Comparison of ENCODE assay signal across 8 cellular contexts in the genomic region with DNA sequence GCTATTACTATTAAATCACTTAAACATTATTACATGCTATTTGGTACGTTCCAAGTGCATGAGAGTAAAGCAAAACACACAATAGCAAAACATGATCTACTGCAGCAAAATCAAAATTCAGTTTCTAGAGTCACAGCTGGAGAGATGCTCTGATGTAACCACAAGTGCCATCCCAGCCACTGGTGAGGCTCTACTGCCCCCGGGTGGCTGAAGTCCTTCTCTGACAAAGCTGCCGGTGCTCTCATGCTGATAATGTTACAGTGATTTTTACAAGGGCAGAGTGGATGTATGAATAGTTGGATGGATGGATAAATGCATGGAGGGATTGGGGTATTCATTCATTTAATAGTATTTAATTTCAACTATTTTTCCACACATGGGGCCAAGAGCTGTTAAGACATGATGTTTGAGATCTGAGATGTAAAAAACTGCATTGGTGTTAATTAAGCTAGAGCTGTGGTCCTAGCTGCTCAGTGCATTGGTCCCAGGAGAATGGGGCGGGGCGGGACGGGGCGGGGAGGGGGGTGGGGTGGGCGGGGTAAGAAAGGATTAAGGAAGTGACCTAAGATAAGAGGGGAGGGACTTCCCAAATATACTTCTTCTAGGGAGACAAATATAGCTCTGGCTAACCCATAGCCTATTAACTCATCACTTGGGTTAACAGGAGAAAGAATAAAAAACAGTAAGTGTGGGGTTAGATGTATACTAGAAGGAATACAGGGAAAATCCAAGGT. TPM values are rescaled to one million over a fixed set of nuclear protein-coding genes. Genes with fewer than 3 reads are reported as not detected.
A peak's percentile ranks its signal among the peaks of the same experiment; 100 is the strongest.
DNase-seq lines count a peak whose midpoint lies in the region; ATAC-seq and TF ChIP-seq lines count a peak whose summit lies in the region.

No MANE protein-coding gene starts in this region.

- peak; percentile 92 for TF ChIP-seq CTCF in BJ (IDR thresholded peaks at IDR 0.05; ENCODE audit: insufficient read depth, low read depth, low read length)
- peak; percentile 44 for TF ChIP-seq CTCF in coronary artery (IDR thresholded peaks at IDR 0.05)
- TF ChIP-seq CTCF in left lung (IDR thresholded peaks at IDR 0.05): peak; percentile 68 to 75

- H3K4me3 ChIP-seq in BJ (ENCODE audit: low read depth, low read length) (no peak overlapping the region), coronary artery (no peak overlapping the region), left lung (no peak overlapping the region)

- CTCF ChIA-PET in BJ (lab: Yijun Ruan, JAX): interaction anchor here (0.5 to 3.5 kb wide), 45 partner anchors 8 to 1073 kb away, joined by 3 to 27 read pairs (median 4); no protein-coding TSS in a partner anchor
- CTCF ChIA-PET in HEK293T (lab: Yijun Ruan, JAX): interaction anchor here (0.5 to 2.7 kb wide), 29 partner anchors 9 to 618 kb away, joined by 3 to 23 read pairs (median 4); no protein-coding TSS in a partner anchor

- ATAC-seq in left lung (peak; percentile 96), GM18861 (IDR thresholded peaks at IDR 0.05; ENCODE audit: unreplicated experiment) (no peak)

- peak; percentile 13 for DNase-seq in BJ (ENCODE audit: low read depth)
- DNase-seq in HEK293T (ENCODE audit: extremely low spot score): peak; percentile 87
- DNase-seq in NCI-H460 (ENCODE audit: extremely low read depth, low read depth): peak; percentile 71
- peak; percentile 34 to 54 for DNase-seq in activated CD4-positive, alpha-beta T cell treated with anti-CD3 and anti-CD28 coated beads for 4 hours
- DNase-seq in coronary artery (ENCODE audit: low spot score): no peak
- peak in 1 of 2 donors; percentile 61 for DNase-seq in left lung
- DNase-seq in stimulated activated CD4-positive, alpha-beta T cell treated with anti-CD3 and anti-CD28 coated beads, TNF-alpha, amount 100 ng/mL, for 4 hours (ENCODE audit: low read depth in 3 of 3): peak in 2 of 3 experiments; percentile 26 to 30

- H3K36me3 ChIP-seq in BJ (ENCODE audit: control insufficient read depth, insufficient read depth, low read length) (no peaks in the 10 kb centered on the region), left lung (no peaks in the 10 kb centered on the region)

- peaks cover 0 to 2% of the 10 kb centered on the region in 2 donors for H3K9me3 ChIP-seq in left lung

- POLR2A ChIA-PET in BJ (lab: Charles Lee) (no interaction called here), HEK293T (lab: Yijun Ruan, JAX) (interaction anchor here (0.6 to 1.2 kb wide), 3 partner anchors 104 to 225 kb away, joined by 3 to 4 read pairs (median 4); a partner anchor contains a TSS)

- H3K27me3 ChIP-seq in BJ (ENCODE audit: control insufficient read depth, insufficient read depth, low read length) (peaks cover 6% of the 10 kb centered on the region), left lung (peaks cover 0 to 4% of the 10 kb centered on the region in 2 donors)

- intact Hi-C loops in left lung (cut with DNase I): no loop called here

- H3K27ac ChIP-seq in coronary artery (no peak overlapping the region), left lung (no peak overlapping the region)

- H3K4me1 ChIP-seq in left lung: no peaks in the 10 kb centered on the region

TF ChIP-seq in HEK293T, 16 proteins besides CTCF, POLR2A, EP300 and RAD21:
- no peak for TF ChIP-seq ARNT (IDR thresholded peaks at IDR 0.05)
- TF ChIP-seq HDGF (IDR thresholded peaks at IDR 0.05; ENCODE audit: borderline replicate concordance): no peak
- TF ChIP-seq SP1 (IDR thresholded peaks at IDR 0.05): no peak
- no peak for TF ChIP-seq ELF4 (IDR thresholded peaks at IDR 0.05)
- 0 out of 2 replicates have a peak, but pooled peaks have one; percentile 23 for TF ChIP-seq CTBP1 (IDR thresholded peaks at IDR 0.05; ENCODE audit: borderline replicate concordance)
- TF ChIP-seq ZNF384 (IDR thresholded peaks at IDR 0.05): no peak
- no peak for TF ChIP-seq TARDBP (IDR thresholded peaks at IDR 0.05)

RNA-seq across cellular contexts. Expression of a gene that starts 5.3 kb away (rescaled TPM):
- 7.5 and 11.7 TPM in 2 replicates for polyA plus RNA-seq in BJ (2011; rRNA removed)
- 2.2 and 6.3 TPM in 2 replicates for polyA minus RNA-seq in BJ (2011; rRNA and poly(A)+ RNA removed)
- not detected in 2 replicates for total RNA-seq in NCI-H460 (2014; rRNA removed; shearing (Covaris generic))
- polyA plus RNA-seq in NCI-H460 (2014; cell fraction: nucleus; rRNA removed): not detected in 2 replicates
- total RNA-seq in left lung: 1 to 10 TPM; 1.8 to 5.0 TPM
